Comparison of ENCODE assay signal across 20 cellular contexts in the genomic region with DNA sequence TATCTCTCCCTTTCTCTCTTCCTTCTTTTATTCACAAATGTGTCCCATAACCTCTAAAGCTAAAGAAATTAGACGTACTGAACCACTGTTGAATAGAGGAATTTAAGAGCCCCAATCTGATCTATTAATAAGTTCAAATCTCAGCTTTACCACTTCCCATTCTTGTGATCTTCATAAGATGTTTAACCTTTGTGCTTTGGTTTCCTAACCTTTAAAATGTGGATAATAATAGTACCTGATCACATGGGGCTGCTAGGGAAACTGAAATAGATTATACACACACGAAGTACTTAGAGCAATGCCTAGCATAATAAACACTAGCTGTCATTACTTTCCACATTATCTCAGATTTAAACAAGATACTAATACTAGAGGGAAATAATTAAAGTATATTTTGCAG.
DNase-seq lines count a peak whose midpoint lies in the region; ATAC-seq and TF ChIP-seq lines count a peak whose summit lies in the region.
"Had no signal": no experiment of that assay in that cellular context is flagged by ENCODE, and none has a peak within 500 bp of the region (broad histone marks: within the 10 kb centered on the region; RNA-seq: fewer than 3 reads in every experiment).

No MANE protein-coding gene starts in this region.

- no peak for TF ChIP-seq EP300 in sigmoid colon (IDR thresholded peaks at IDR 0.05)

- WGBS in sigmoid colon, 2 donors, result 52 to 70% methylated on average over 2 of the region's 2 CpGs

- POLR2A ChIA-PET in CD4-positive, alpha-beta memory T cell (lab: Charles Lee; ENCODE audit: partially characterized antibody), result no interaction called here

- no peaks in the 10 kb centered on the region for H3K27me3 ChIP-seq in MM.1S (replicated peaks; ENCODE audit: insufficient read depth, low read length)
- no peaks in the 10 kb centered on the region for H3K27me3 ChIP-seq in CD4-positive, alpha-beta memory T cell (ENCODE audit: insufficient read depth, low read length)
- H3K27me3 ChIP-seq in sigmoid colon, result no peaks in the 10 kb centered on the region
- H3K27me3 ChIP-seq: MG63, testis had no signal

- H3K4me1 ChIP-seq in MM.1S (ENCODE audit: low read length), result no peaks in the 10 kb centered on the region
- no peaks in the 10 kb centered on the region for H3K4me1 ChIP-seq in CD4-positive, alpha-beta memory T cell (ENCODE audit: insufficient read depth, low read length)
- no peaks in the 10 kb centered on the region for H3K4me1 ChIP-seq in sigmoid colon
- H3K4me1 ChIP-seq: testis had no signal

- no peaks in the 10 kb centered on the region for H3K27me3 Mint-ChIP-seq in CD4-positive, alpha-beta memory T cell
- H3K27me3 Mint-ChIP-seq: activated naive CD4-positive, alpha-beta T cell treated with anti-CD3 and anti-CD28 coated beads, Interleukin-2, amount 50 U/mL, for 24 hours; T-cell had no signal

- intact Hi-C loops in CD4-positive, alpha-beta memory T cell (cut with micrococcal nuclease), result no loop called here
- intact Hi-C loops in sigmoid colon (cut with DNase I), result no loop called here

- H3F3A ChIP-seq in MM.1S (ENCODE audit: insufficient read depth, low read length), result no peaks in the 10 kb centered on the region

- no peaks in the 10 kb centered on the region for H3K4me1 Mint-ChIP-seq in CD4-positive, alpha-beta memory T cell
- H3K4me1 Mint-ChIP-seq: activated naive CD4-positive, alpha-beta T cell treated with anti-CD3 and anti-CD28 coated beads, Interleukin-2, amount 50 U/mL, for 24 hours; immature natural killer cell; T-cell had no signal

- H3K4me3 ChIP-seq in MM.1S (ENCODE audit: low read length) (no peak overlapping the region), sigmoid colon (no peak overlapping the region)
- H3K4me3 ChIP-seq in CD4-positive, alpha-beta memory T cell (ENCODE audit: low read length in 2 of 2), result no peak overlapping the region
- H3K4me3 ChIP-seq: MG63, testis had no signal

- H3K36me3 Mint-ChIP-seq in CD4-positive, alpha-beta memory T cell, result no peaks in the 10 kb centered on the region
- H3K36me3 Mint-ChIP-seq: activated naive CD4-positive, alpha-beta T cell treated with anti-CD3 and anti-CD28 coated beads, Interleukin-2, amount 50 U/mL, for 24 hours; immature natural killer cell; T-cell had no signal

- H3K9ac ChIP-seq in MM.1S (ENCODE audit: low read length), result no peak overlapping the region

- no peak overlapping the region for H3K27ac Mint-ChIP-seq in CD4-positive, alpha-beta memory T cell
- H3K27ac Mint-ChIP-seq: activated naive CD4-positive, alpha-beta T cell treated with anti-CD3 and anti-CD28 coated beads, Interleukin-2, amount 50 U/mL, for 24 hours; activated T-cell treated with anti-CD3 and anti-CD28 coated beads, Interleukin-2, amount 50 U/mL, for 72 hours; immature natural killer cell; T-cell had no signal

- 0 out of 2 replicates have a peak overlapping the region, but pooled peaks have one; percentile 13 for H3K4me2 ChIP-seq in MM.1S (ENCODE audit: low read depth, low read length)

- TF ChIP-seq CTCF in MM.1S (IDR thresholded peaks at IDR 0.05; ENCODE audit: low read length) (no peak), sigmoid colon (IDR thresholded peaks at IDR 0.05) (no peak)

- CTCF ChIA-PET in CD4-positive, alpha-beta memory T cell (lab: Charles Lee; ENCODE audit: partially characterized antibody), result no interaction called here

- H3K79me2 ChIP-seq in MM.1S (ENCODE audit: low read length), result no peaks in the 10 kb centered on the region

- H3K9me3 Mint-ChIP-seq in CD4-positive, alpha-beta memory T cell, result peaks cover 0 to 2% (median 0%) of the 10 kb centered on the region in 8 donors
- H3K9me3 Mint-ChIP-seq: activated naive CD4-positive, alpha-beta T cell treated with anti-CD3 and anti-CD28 coated beads, Interleukin-2, amount 50 U/mL, for 24 hours; T-cell had no signal

- no peak overlapping the region for H3K27ac ChIP-seq in MM.1S (ENCODE audit: low read length)
- H3K27ac ChIP-seq in CD4-positive, alpha-beta memory T cell (ENCODE audit: low read depth, low read length), result no peak overlapping the region
- no peak overlapping the region for H3K27ac ChIP-seq in sigmoid colon
- H3K27ac ChIP-seq: testis had no signal

- H3K36me3 ChIP-seq in MM.1S (replicated peaks; ENCODE audit: insufficient read depth, low read length) (no peaks in the 10 kb centered on the region), sigmoid colon (no peaks in the 10 kb centered on the region)
- no peaks in the 10 kb centered on the region for H3K36me3 ChIP-seq in CD4-positive, alpha-beta memory T cell (ENCODE audit: insufficient read depth, low read length)
- H3K36me3 ChIP-seq: MG63 had no signal

- no peaks in the 10 kb centered on the region for H3K9me2 ChIP-seq in MM.1S (replicated peaks; ENCODE audit: insufficient read depth, low read length)

- no peak overlapping the region for H3K4me3 Mint-ChIP-seq in CD4-positive, alpha-beta memory T cell
- H3K4me3 Mint-ChIP-seq: activated naive CD4-positive, alpha-beta T cell treated with anti-CD3 and anti-CD28 coated beads, Interleukin-2, amount 50 U/mL, for 24 hours; activated T-cell treated with anti-CD3 and anti-CD28 coated beads, Interleukin-2, amount 50 U/mL, for 72 hours; immature natural killer cell; T-cell had no signal

- H3K9me3 ChIP-seq in MM.1S (replicated peaks; ENCODE audit: insufficient read depth, low read length) (no peaks in the 10 kb centered on the region), sigmoid colon (no peaks in the 10 kb centered on the region)
- H3K9me3 ChIP-seq in CD4-positive, alpha-beta memory T cell (ENCODE audit: control insufficient read depth in 1 of 2, low read length in 2 of 2), result no peaks in the 10 kb centered on the region
- H3K9me3 ChIP-seq: MG63, testis had no signal

- H2AFZ ChIP-seq in MM.1S (ENCODE audit: low read length), result no peak overlapping the region

- peak; percentile 65 for ATAC-seq in GM18502 (IDR thresholded peaks at IDR 0.05; ENCODE audit: poor library complexity, unreplicated experiment)
- peak; percentile 81 for ATAC-seq in GM19463 (IDR thresholded peaks at IDR 0.05; ENCODE audit: unreplicated experiment)
- ATAC-seq in HG03025 (IDR thresholded peaks at IDR 0.05; ENCODE audit: low FRiP score, unreplicated experiment), result peak; percentile 87
- ATAC-seq: activated T-cell treated with anti-CD3 and anti-CD28 coated beads, Interleukin-2, amount 50 U/mL, for 72 hours; T-cell had no signal

- no peaks in the 10 kb centered on the region for H4K20me1 ChIP-seq in MM.1S (ENCODE audit: insufficient read depth, low read length)

- peak; percentile 16 for DNase-seq in MM.1S
- no peak for DNase-seq in UCSD-AML1 (lab: John Stamatoyannopoulos, UW; ENCODE audit: unreplicated experiment)
- no peak for DNase-seq in CD4-positive, alpha-beta memory T cell
- DNase-seq in sigmoid colon, result no peak
- no peak for DNase-seq in NCI-H446 treated with DMSO at 0.1 percent for 48 hours (lab: John Stamatoyannopoulos, UW)
- DNase-seq: activated T-cell treated with anti-CD3 and anti-CD28 coated beads, Interleukin-2, amount 50 U/mL, for 72 hours; C1 segment of cervical spinal cord; EL; head of caudate nucleus; immature natural killer cell; MG63; NCI-H146; NCI-H2171 treated with DMSO at 0.1 percent for 48 hours; NCI-H748 treated with DMSO at 0.1 percent for 48 hours; T-cell; testis had no signal

- TF ChIP-seq POLR2A in sigmoid colon (IDR thresholded peaks at IDR 0.05), result no peak
